In the genomic region with DNA sequence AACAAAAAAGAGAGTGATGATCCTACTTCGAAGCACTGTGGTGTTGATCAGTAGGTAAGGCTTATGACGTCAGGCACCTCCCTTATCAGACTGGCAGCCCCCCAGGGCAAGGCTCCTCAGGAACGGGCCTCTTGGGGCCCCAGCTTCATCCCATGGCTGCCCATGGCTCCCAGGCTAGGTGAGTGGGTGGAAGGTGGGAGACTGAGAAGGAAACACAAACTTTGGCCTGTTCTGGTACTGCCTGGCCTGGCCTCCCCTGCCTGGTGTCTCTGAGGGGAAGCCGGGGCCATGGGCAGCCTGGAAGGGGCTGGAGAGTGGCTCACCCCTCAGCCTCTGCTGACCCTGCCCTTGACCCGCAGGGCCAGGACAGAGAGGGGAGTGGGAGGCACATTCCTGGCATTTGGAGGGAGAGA, we compare ENCODE assay signal across 18 cellular contexts. TPM values are rescaled to one million over a fixed set of nuclear protein-coding genes. Genes with fewer than 3 reads are reported as not detected.
A peak's percentile ranks its signal among the peaks of the same experiment; 100 is the strongest.
DNase-seq lines count a peak whose midpoint lies in the region; FAIRE-seq and TF ChIP-seq lines count a peak whose summit lies in the region.
"Had no signal": no experiment of that assay in that cellular context is flagged by ENCODE, and none has a peak within 500 bp of the region (broad histone marks: within the 10 kb centered on the region; RNA-seq: fewer than 3 reads in every experiment).

No MANE protein-coding gene starts in this region.

- no peaks in the 10 kb centered on the region for H3K9me3 ChIP-seq in NT2/D1 (ENCODE audit: insufficient read depth, low read length)
- H3K9me3 ChIP-seq in esophagus (ENCODE audit: control insufficient read depth in 2 of 2, insufficient read depth in 1 of 2, low read depth in 1 of 2, low read length in 1 of 2) = no peaks in the 10 kb centered on the region
- no peaks in the 10 kb centered on the region for H3K9me3 ChIP-seq in prostate gland
- H3K9me3 ChIP-seq: HAP-1, neutrophil, sigmoid colon had no signal

- H3K4me1 Mint-ChIP-seq in Calu3 (ENCODE audit: low read depth, unreplicated experiment) (peaks cover 62% of the 10 kb centered on the region), CD14-positive monocyte (peaks cover 8% of the 10 kb centered on the region)

- TF ChIP-seq POLR2A in prostate gland (IDR thresholded peaks at IDR 0.05) = no peak
- no peak for TF ChIP-seq POLR2A in GM12892 (IDR thresholded peaks at IDR 0.05; ENCODE audit: low read depth, low read length)

- H3K27me3 ChIP-seq in NT2/D1 (ENCODE audit: insufficient read depth, insufficient read length) (no peaks in the 10 kb centered on the region), esophagus (ENCODE audit: control insufficient read depth in 1 of 2, insufficient read depth in 2 of 2, low read length in 2 of 2) (no peaks in the 10 kb centered on the region), prostate gland (replicated peaks; ENCODE audit: insufficient read depth) (no peaks in the 10 kb centered on the region)
- H3K27me3 ChIP-seq: sigmoid colon had no signal

- DNase-seq in Calu3 (no peak), NT2/D1 (ENCODE audit: low read depth, low spot score) (no peak), prostate gland (ENCODE audit: low spot score) (no peak), GM12892 (ENCODE audit: insufficient read length) (no peak), CD14-positive monocyte (ENCODE audit: low spot score) (no peak), frontal cortex (ENCODE audit: low spot score in 2 of 2) (no peak)
- DNase-seq: activated CD4-positive, alpha-beta T cell treated with anti-CD3 and anti-CD28 coated beads, Interleukin-2, amount 50 U/mL, for 48 hours; dermis blood vessel endothelial cell; KG1; NCI-H1105 treated with DMSO at 0.1 percent for 48 hours; NCI-H510A treated with DMSO at 0.1 percent for 48 hours; stimulated activated CD4-positive, alpha-beta T cell treated with anti-CD3 and anti-CD28 coated beads, Interleukin-4, amount 100 ng/mL, for 24 hours had no signal

- no TSS peak for BruUV-seq in Calu3 (replicated peaks; lab: Mats Ljungman, UMichigan)

- TF ChIP-seq CTCF in Calu3 (IDR thresholded peaks at IDR 0.05; ENCODE audit: unreplicated experiment) (no peak), prostate gland (IDR thresholded peaks at IDR 0.05) (no peak), CD14-positive monocyte (IDR thresholded peaks at IDR 0.05) (no peak)

- H3K4me3 ChIP-seq in NT2/D1 (ENCODE audit: insufficient read length, low read depth) = no peak overlapping the region
- no peak overlapping the region for H3K4me3 ChIP-seq in esophagus (ENCODE audit: low read depth in 1 of 2, low read length in 2 of 2)
- peak overlapping the region in 1 of 2 donors; percentile 20 for H3K4me3 ChIP-seq in prostate gland

- FAIRE-seq in GM12892 (lab: Jason Lieb, UNC) (no peak), frontal cortex (lab: Jason Lieb, UNC) (no peak)

- no peaks in the 10 kb centered on the region for H3K9me3 Mint-ChIP-seq in Calu3 (ENCODE audit: low read depth, unreplicated experiment)
- H3K9me3 Mint-ChIP-seq in CD14-positive monocyte = no peaks in the 10 kb centered on the region
- H3K9me3 Mint-ChIP-seq: activated T-helper 2 cell treated with anti-CD3 and anti-CD28 coated beads, Interferon-gamma antibody, Interleukin-2, Interleukin-4, amounts not matched to agents 10 μg/mL and 5 μg/mL and 100 μg/mL, durations not matched to agents 14 hours and 24 hours and 36 hours had no signal

- peak overlapping the region; percentile 26 for H3K9ac ChIP-seq in NT2/D1 (ENCODE audit: insufficient read length, low read depth)

- H3K27ac Mint-ChIP-seq in Calu3 (ENCODE audit: unreplicated experiment) (peak overlapping the region; percentile 54), CD14-positive monocyte (no peak overlapping the region)
- H3K27ac Mint-ChIP-seq: activated T-helper 2 cell treated with anti-CD3 and anti-CD28 coated beads, Interferon-gamma antibody, Interleukin-2, Interleukin-4, amounts not matched to agents 10 μg/mL and 5 μg/mL and 100 μg/mL, durations not matched to agents 14 hours and 24 hours and 36 hours had no signal

- H3K36me3 Mint-ChIP-seq in Calu3 (ENCODE audit: insufficient read depth, unreplicated experiment) (peaks cover 25% of the 10 kb centered on the region), CD14-positive monocyte (peaks cover 2 to 3% of the 10 kb centered on the region in 2 donors)

- intact Hi-C loops in Calu3 (cut with micrococcal nuclease; ENCODE audit: unreplicated experiment) = no loop called here
- intact Hi-C loops in prostate gland (cut with DNase I) = loop anchor here (2.0 to 10.0 kb wide), 3 partner anchors 352 to 832 kb away; no protein-coding TSS in a partner anchor
- intact Hi-C loops in CD14-positive monocyte (cut with micrococcal nuclease) = loop anchor here (2.0 to 10.0 kb wide), 2 partner anchors 722 to 726 kb away; no protein-coding TSS in a partner anchor

- H3K36me3 ChIP-seq in NT2/D1 (ENCODE audit: insufficient read depth, insufficient read length, low read length) (no peaks in the 10 kb centered on the region), esophagus (ENCODE audit: control insufficient read depth in 2 of 2, insufficient read depth in 2 of 2, low read length in 1 of 2) (no peaks in the 10 kb centered on the region), prostate gland (no peaks in the 10 kb centered on the region)
- H3K36me3 ChIP-seq: HAP-1, neutrophil, sigmoid colon had no signal

- 64 to 69% methylated on average over 5 of the region's 5 CpGs for WGBS in esophagus, 2 donors
- 80% methylated on average over 5 of the region's 5 CpGs for WGBS in prostate gland

- H3K27ac ChIP-seq in esophagus (ENCODE audit: low read depth in 2 of 2, low read length in 1 of 2) (peak overlapping the region; percentile 99 to 100), prostate gland (peak overlapping the region; percentile 92 to 96)
- H3K27ac ChIP-seq: neutrophil, SK-N-MC had no signal

- H3K4me1 ChIP-seq in NT2/D1 (ENCODE audit: insufficient read depth, insufficient read length) = peaks cover 23% of the 10 kb centered on the region
- peaks cover 3 to 62% of the 10 kb centered on the region in 2 donors for H3K4me1 ChIP-seq in esophagus (ENCODE audit: control insufficient read depth in 2 of 2, insufficient read depth in 2 of 2, low read length in 1 of 2)
- H3K4me1 ChIP-seq in prostate gland (replicated peaks) = peaks cover 22% of the 10 kb centered on the region
- H3K4me1 ChIP-seq: HAP-1 had no signal

- no peaks in the 10 kb centered on the region for H3K27me3 Mint-ChIP-seq in Calu3 (ENCODE audit: unreplicated experiment)
- H3K27me3 Mint-ChIP-seq in CD14-positive monocyte (ENCODE audit: low read depth in 3 of 3) = peaks cover 17 to 25% (median 18%) of the 10 kb centered on the region in 3 donors

- H3K4me3 Mint-ChIP-seq in Calu3 (ENCODE audit: low read depth, unreplicated experiment) (no peak overlapping the region), CD14-positive monocyte (peak overlapping the region in 1 of 2 donors; percentile 26)

- CTCF ChIA-PET in Calu3 (lab: Charles Lee) = interaction anchor here (0.6 to 0.9 kb wide), 2 partner anchors 693 to 727 kb away, joined by 3 to 4 read pairs; no protein-coding TSS in a partner anchor

RNA-seq across cellular contexts. Expression of a gene that starts 38.9 kb away (rescaled TPM):
- total RNA-seq in Calu3 (2022) = 32.7 and 45.5 TPM in 2 replicates
- 10 to 100 TPM; 40.9 to 53.9 TPM for polyA plus RNA-seq in esophagus
- total RNA-seq in prostate gland = 1 to 10 TPM; 1.9 to 3.7 TPM
- not detected for polyA plus RNA-seq in GM12892 (2012; ENCODE audit: missing spikeins)
- under 1 TPM; 0.18 to 0.52 TPM for polyA plus RNA-seq in CD14-positive monocyte
- not detected for total RNA-seq in frontal cortex
- total RNA-seq: activated T-helper 2 cell treated with anti-CD3 and anti-CD28 coated beads, Interferon-gamma antibody, Interleukin-2, Interleukin-4, amounts not matched to agents 10 μg/mL and 5 μg/mL and 100 μg/mL, durations not matched to agents 14 hours and 24 hours and 36 hours; sigmoid colon had no signal
